In the genomic region with DNA sequence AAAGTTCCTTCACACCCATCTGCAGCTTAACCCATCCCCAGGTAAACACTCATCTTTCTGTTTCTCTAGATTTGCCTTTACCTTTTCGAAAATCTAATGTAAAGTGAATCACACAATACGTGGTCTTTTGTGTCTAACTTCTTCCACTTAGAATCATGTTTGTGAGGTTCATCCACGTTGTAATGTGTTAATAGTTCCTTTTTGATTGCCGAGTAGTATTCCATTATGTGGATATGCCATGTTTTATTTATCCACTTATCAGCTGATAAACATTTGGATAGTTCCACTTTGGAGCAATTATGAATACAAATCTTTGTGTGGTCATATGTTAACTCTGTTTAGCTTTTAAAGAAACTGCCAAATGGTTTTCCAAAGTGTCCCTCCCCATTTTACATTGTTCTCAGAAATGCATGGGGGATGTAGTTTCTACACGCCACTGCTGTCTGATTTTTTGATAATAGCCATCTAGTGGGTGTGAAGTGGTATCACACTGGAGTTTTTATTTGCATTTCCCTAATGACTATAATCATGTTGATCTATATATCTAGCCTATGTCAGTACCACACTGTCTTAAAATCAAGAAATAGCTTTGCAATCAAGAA, we compare ENCODE assay signal across 11 cellular contexts. TPM values are rescaled to one million over a fixed set of nuclear protein-coding genes. Genes with fewer than 3 reads are reported as not detected.
DNase-seq lines count a peak whose midpoint lies in the region; ATAC-seq, FAIRE-seq and TF ChIP-seq lines count a peak whose summit lies in the region.
"Had no signal": no experiment of that assay in that cellular context is flagged by ENCODE, and none has a peak within 500 bp of the region (broad histone marks: within the 10 kb centered on the region; RNA-seq: fewer than 3 reads in every experiment).

No MANE protein-coding gene starts in this region.

- ATAC-seq in GM19455 (IDR thresholded peaks at IDR 0.05; ENCODE audit: unreplicated experiment), result no peak

- no peaks in the 10 kb centered on the region for H3K9me3 ChIP-seq in ascending aorta
- H3K9me3 ChIP-seq: testis had no signal

- DNase-seq in AG10803 (ENCODE audit: low read depth), result no peak
- peak; percentile 29 for DNase-seq in GM12865 (ENCODE audit: low read depth)
- DNase-seq in RCC 7860 (ENCODE audit: low spot score), result peak; percentile 6
- no peak for DNase-seq in fibroblast of the aortic adventitia (ENCODE audit: low read depth)
- DNase-seq in foreskin fibroblast, result no peak
- no peak for DNase-seq in ascending aorta (ENCODE audit: low spot score in 2 of 2)
- no peak for DNase-seq in activated CD4-positive, alpha-beta T cell treated with anti-CD3 and anti-CD28 coated beads, Interleukin-2, amount 50 U/mL, for 1 hour
- DNase-seq: activated effector memory CD4-positive, alpha-beta T cell treated with anti-CD3 and anti-CD28 coated beads, Interleukin-2, amount 50 U/mL, for 16 hours; NCI-H1092 treated with DMSO at 0.1 percent for 48 hours; testis had no signal

- no peak for FAIRE-seq in RCC 7860 (lab: Jason Lieb, UNC)

- intact Hi-C loops in ascending aorta (cut with DNase I), result no loop called here

- no peak overlapping the region for H3K27ac ChIP-seq in ascending aorta
- H3K27ac ChIP-seq: testis had no signal

- H3K36me3 ChIP-seq in ascending aorta, result peaks cover 7 to 9% of the 10 kb centered on the region in 2 donors

- H3K4me3 ChIP-seq in AG10803 (ENCODE audit: low read length) (no peak overlapping the region), GM12865 (ENCODE audit: low read depth, low read length) (no peak overlapping the region), fibroblast of the aortic adventitia (ENCODE audit: low read depth, low read length) (no peak overlapping the region), foreskin fibroblast (ENCODE audit: low read depth in 1 of 2, low read length in 2 of 2) (no peak overlapping the region), ascending aorta (no peak overlapping the region)
- H3K4me3 ChIP-seq: testis had no signal

- peak; percentile 30 for TF ChIP-seq CTCF in AG10803 (conservative IDR thresholded peaks at IDR 0.05; ENCODE audit: low read length)
- TF ChIP-seq CTCF in GM12865 (IDR thresholded peaks at IDR 0.05; ENCODE audit: insufficient read depth, low read depth, low read length, missing control alignments), result peak; percentile 31
- peak; percentile 25 for TF ChIP-seq CTCF in fibroblast of the aortic adventitia (IDR thresholded peaks at IDR 0.05; ENCODE audit: insufficient read depth, low read length)
- TF ChIP-seq CTCF in foreskin fibroblast (IDR thresholded peaks at IDR 0.05; ENCODE audit: low read depth, low read length), result no peak
- no peak for TF ChIP-seq CTCF in ascending aorta (IDR thresholded peaks at IDR 0.05)

- H3K4me1 ChIP-seq in ascending aorta, result no peaks in the 10 kb centered on the region
- H3K4me1 ChIP-seq: testis had no signal

- no peaks in the 10 kb centered on the region for H3K27me3 ChIP-seq in ascending aorta
- H3K27me3 ChIP-seq: testis had no signal

RNA-seq across cellular contexts. Expression of a gene that starts 22.3 kb away (rescaled TPM):
- total RNA-seq in fibroblast of the aortic adventitia (ENCODE audit: low replicate concordance) (4.8 and 7.0 TPM in 2 replicates), ascending aorta (32.2 TPM)

RNA-seq across cellular contexts. Expression of a gene that starts 22.4 kb away (rescaled TPM):
- total RNA-seq in fibroblast of the aortic adventitia (ENCODE audit: low replicate concordance) (0.36 TPM in 1 of 2 replicates, not detected in the other), ascending aorta (7.3 TPM)

RNA-seq across cellular contexts. Expression of a gene that starts 46.0 kb away (rescaled TPM):
- total RNA-seq in fibroblast of the aortic adventitia (ENCODE audit: low replicate concordance) (2.2 and 2.8 TPM in 2 replicates), ascending aorta (not detected)

RNA-seq across cellular contexts. Expression of a gene that starts 49.8 kb away (rescaled TPM):
- total RNA-seq in fibroblast of the aortic adventitia (ENCODE audit: low replicate concordance), result 212 and 271 TPM in 2 replicates
- 45.4 TPM for total RNA-seq in ascending aorta

Comparison
In these comparisons a context has a peak if more than half of its experiments do, and no peak if none do; other contexts are left out.
1. DNase-seq: peak in GM12865 (single experiment) and RCC 7860 (single experiment); none in AG10803 (single experiment), fibroblast of the aortic adventitia (single experiment), foreskin fibroblast (0 of 2), ascending aorta (0 of 2) and activated CD4-positive, alpha-beta T cell treated with anti-CD3 and anti-CD28 coated beads, Interleukin-2, amount 50 U/mL, for 1 hour (single experiment).
2. CTCF ChIP-seq: peak in AG10803 (single experiment), GM12865 (single experiment) and fibroblast of the aortic adventitia (single experiment); none in foreskin fibroblast (single experiment) and ascending aorta (0 of 3).